In the genomic region with DNA sequence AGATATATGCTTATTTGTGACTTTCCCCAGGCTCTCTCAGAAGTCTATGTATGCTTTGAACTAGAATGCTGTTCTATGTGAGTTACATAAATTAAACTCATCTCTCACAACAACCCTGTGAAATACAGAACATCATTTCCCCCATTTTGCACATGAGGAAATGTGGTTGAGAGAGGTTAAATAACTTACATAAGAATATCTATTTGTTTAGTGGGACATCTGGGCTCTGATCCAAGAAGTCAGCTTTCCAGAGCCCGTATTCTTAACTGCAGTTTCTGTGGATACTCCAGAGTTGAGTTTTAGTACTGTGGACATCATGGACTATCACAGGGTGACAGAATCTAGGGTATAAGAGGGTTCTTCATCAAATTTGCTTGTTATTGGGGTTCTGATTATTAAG, we compare ENCODE assay signal across 20 cellular contexts.
DNase-seq lines count a peak whose midpoint lies in the region; FAIRE-seq and TF ChIP-seq lines count a peak whose summit lies in the region.
"Had no signal": no experiment of that assay in that cellular context is flagged by ENCODE, and none has a peak within 500 bp of the region (broad histone marks: within the 10 kb centered on the region; RNA-seq: fewer than 3 reads in every experiment).

No MANE protein-coding gene starts in this region.

- H3K27me3 ChIP-seq in endothelial cell of umbilical vein (ENCODE audit: control insufficient read depth in 2 of 2, insufficient read depth in 2 of 2, low read length in 2 of 2) (no peaks in the 10 kb centered on the region), sigmoid colon (no peaks in the 10 kb centered on the region)
- H3K27me3 ChIP-seq: left lung had no signal

- no peaks in the 10 kb centered on the region for H4K20me1 ChIP-seq in endothelial cell of umbilical vein (replicated peaks; ENCODE audit: control insufficient read depth, extremely low read depth, insufficient read depth, low read length)

- H3K9me1 ChIP-seq in endothelial cell of umbilical vein (replicated peaks; ENCODE audit: control insufficient read depth, extremely low read depth, insufficient read depth, low read length), result no peaks in the 10 kb centered on the region

- TF ChIP-seq POLR2A in endothelial cell of umbilical vein (IDR thresholded peaks at IDR 0.05; ENCODE audit: low read depth, low read length) (no peak), sigmoid colon (IDR thresholded peaks at IDR 0.05) (no peak)

- H3K4me1 ChIP-seq in endothelial cell of umbilical vein (ENCODE audit: control insufficient read depth, extremely low read depth, insufficient read depth, low read length), result peaks cover 7% of the 10 kb centered on the region
- no peaks in the 10 kb centered on the region for H3K4me1 ChIP-seq in sigmoid colon
- H3K4me1 ChIP-seq: left lung, psoas muscle had no signal

- POLR2A ChIA-PET in endothelial cell of umbilical vein (lab: Charles Lee) (no interaction called here), HEK293T (lab: Yijun Ruan, JAX) (no interaction called here)

- no peaks in the 10 kb centered on the region for H3K79me2 ChIP-seq in endothelial cell of umbilical vein (ENCODE audit: control insufficient read depth, insufficient read depth, low read length)

- TF ChIP-seq EP300 in sigmoid colon (IDR thresholded peaks at IDR 0.05), result no peak

- 23 to 47% methylated on average over 1 of the region's 1 CpG for WGBS in sigmoid colon, 2 donors

- H3K9me3 ChIP-seq in endothelial cell of umbilical vein (replicated peaks; ENCODE audit: control insufficient read depth, insufficient read depth, low read length), result no peaks in the 10 kb centered on the region
- H3K9me3 ChIP-seq in sigmoid colon, result no peaks in the 10 kb centered on the region
- H3K9me3 ChIP-seq: left lung, psoas muscle had no signal

- H2AFZ ChIP-seq in endothelial cell of umbilical vein (ENCODE audit: low read depth, low read length), result no peak overlapping the region

- no peak for TF ChIP-seq CTCF in endothelial cell of umbilical vein (IDR thresholded peaks at IDR 0.05; ENCODE audit: extremely low read depth in 1 of 2, insufficient read depth in 1 of 2, low read depth in 1 of 2, low read length in 2 of 2)
- TF ChIP-seq CTCF in sigmoid colon (IDR thresholded peaks at IDR 0.05), result no peak

- intact Hi-C loops in endothelial cell of umbilical vein (cut with micrococcal nuclease), result no loop called here
- intact Hi-C loops in sigmoid colon (cut with DNase I), result no loop called here

- no peak overlapping the region for H3K4me2 ChIP-seq in endothelial cell of umbilical vein (ENCODE audit: insufficient read depth, low read length)

- no peak overlapping the region for H3K9ac ChIP-seq in endothelial cell of umbilical vein (replicated peaks; ENCODE audit: extremely low read depth, insufficient read depth, low read length)

- no TSS peak for BruUV-seq in endothelial cell of umbilical vein (replicated peaks; lab: Mats Ljungman, UMichigan)

- H3K27ac ChIP-seq in endothelial cell of umbilical vein (ENCODE audit: insufficient read depth, low read depth, low read length) (no peak overlapping the region), sigmoid colon (no peak overlapping the region)
- H3K27ac ChIP-seq: 22Rv1, left lung, psoas muscle, RWPE1 had no signal

- H3K36me3 ChIP-seq in endothelial cell of umbilical vein (ENCODE audit: control insufficient read depth in 2 of 2, extremely low read depth in 1 of 2, insufficient read depth in 2 of 2, low read length in 2 of 2), result no peaks in the 10 kb centered on the region
- H3K36me3 ChIP-seq in sigmoid colon, result no peaks in the 10 kb centered on the region
- H3K36me3 ChIP-seq: left lung had no signal

- H3K4me3 ChIP-seq in endothelial cell of umbilical vein (replicated peaks in 1 of 3; ENCODE audit: insufficient read depth in 1 of 3, low read depth in 1 of 3, low read length in 3 of 3), result no peak overlapping the region
- H3K4me3 ChIP-seq in skeletal muscle cell (ENCODE audit: low read depth, low read length), result no peak overlapping the region
- no peak overlapping the region for H3K4me3 ChIP-seq in sigmoid colon
- H3K4me3 ChIP-seq: left lung, psoas muscle had no signal

- dilution Hi-C loops in endothelial cell of umbilical vein (cut with MboI; ENCODE audit: extremely low pct_ligation_motif_present, low sequenced_read_pairs), result no loop called here

- CTCF ChIA-PET in endothelial cell of umbilical vein (lab: Charles Lee) (no interaction called here), HEK293T (lab: Yijun Ruan, JAX) (no interaction called here)

- DNase-seq in DMS53 (lab: John Stamatoyannopoulos, UW), result peak; percentile 30
- DNase-seq in DMS53 treated with DMSO at 0.1 percent for 48 hours (lab: John Stamatoyannopoulos, UW; ENCODE audit: unreplicated experiment), result no peak
- DNase-seq in NCI-H69 (lab: John Stamatoyannopoulos, UW), result peak; percentile 72
- DNase-seq in endothelial cell of umbilical vein (ENCODE audit: low read depth, low spot score), result peak; percentile 83
- DNase-seq in skeletal muscle cell (ENCODE audit: low read depth), result peak; percentile 50
- DNase-seq in HEK293T (ENCODE audit: extremely low spot score), result no peak
- no peak for DNase-seq in activated CD4-positive, alpha-beta T cell treated with anti-CD3 and anti-CD28 coated beads for 4 hours
- no peak for DNase-seq in sigmoid colon
- DNase-seq: activated naive CD4-positive, alpha-beta T cell treated with anti-CD3 and anti-CD28 coated beads, Interleukin-2, amount 10 ng/mL, durations not matched to agents 7 days and 5 days; CD4-positive, CD25-positive, alpha-beta regulatory T cell; GDM1; hypothalamus; left lung; naive thymus-derived CD8-positive, alpha-beta T cell; NCI-H774; psoas muscle; stimulated activated CD4-positive, alpha-beta T cell treated with anti-CD3 and anti-CD28 coated beads, Interleukin-1b, Interleukin-23, amount 100 ng/mL, for 48 hours; T-helper 1 cell had no signal

- peak; percentile 40 for FAIRE-seq in endothelial cell of umbilical vein (lab: Jason Lieb, UNC)

TF ChIP-seq in endothelial cell of umbilical vein, 7 proteins besides CTCF, POLR2A, EP300 and RAD21:
- TF ChIP-seq, protein P1, sequence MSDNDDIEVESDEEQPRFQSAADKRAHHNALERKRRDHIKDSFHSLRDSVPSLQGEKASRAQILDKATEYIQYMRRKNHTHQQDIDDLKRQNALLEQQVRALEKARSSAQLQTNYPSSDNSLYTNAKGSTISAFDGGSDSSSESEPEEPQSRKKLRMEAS (IDR thresholded peaks at IDR 0.05; ENCODE audit: insufficient read depth, insufficient read length), result no peak
- TF ChIP-seq POLR2AphosphoS5 (IDR thresholded peaks at IDR 0.05; ENCODE audit: insufficient read depth, low read depth, low read length) (no peak), EZH2 (IDR thresholded peaks at IDR 0.05; ENCODE audit: borderline replicate concordance, low read depth, low read length, severe bottlenecking) (no peak), JUN (IDR thresholded peaks at IDR 0.05; ENCODE audit: borderline replicate concordance, insufficient read depth, insufficient read length, low read depth) (no peak), GATA2 (IDR thresholded peaks at IDR 0.05; ENCODE audit: insufficient read depth, insufficient read length, low read depth, low read length) (no peak)
TF ChIP-seq in endothelial cell of umbilical vein: peak in this region for 0.

TF ChIP-seq in HEK293T, 16 proteins besides CTCF, POLR2A, EP300 and RAD21:
- no peak for TF ChIP-seq NFRKB (IDR thresholded peaks at IDR 0.05)
- TF ChIP-seq ZNF384 (IDR thresholded peaks at IDR 0.05), result no peak
- no peak for TF ChIP-seq PKNOX1 (IDR thresholded peaks at IDR 0.05)
- TF ChIP-seq SUZ12 (IDR thresholded peaks at IDR 0.05), result no peak
- no peak for TF ChIP-seq ELF4 (IDR thresholded peaks at IDR 0.05)
- TF ChIP-seq SP1 (IDR thresholded peaks at IDR 0.05), result no peak
- no peak for TF ChIP-seq LEF1 (IDR thresholded peaks at IDR 0.05; ENCODE audit: borderline replicate concordance)
- TF ChIP-seq TARDBP (IDR thresholded peaks at IDR 0.05), result no peak
- no peak for TF ChIP-seq HDGF (IDR thresholded peaks at IDR 0.05; ENCODE audit: borderline replicate concordance)
- no peak for TF ChIP-seq FOXM1 (IDR thresholded peaks at IDR 0.05; ENCODE audit: borderline replicate concordance)
- no peak for TF ChIP-seq FOXA1 (IDR thresholded peaks at IDR 0.05)

Comparison
In these comparisons a context has a peak if more than half of its experiments do, and no peak if none do; other contexts are left out.
1. DNase-seq: peak in DMS53 (single experiment), NCI-H69 (single experiment), endothelial cell of umbilical vein (single experiment) and skeletal muscle cell (single experiment); none in DMS53 treated with DMSO at 0.1 percent for 48 hours (single experiment), HEK293T (single experiment), activated CD4-positive, alpha-beta T cell treated with anti-CD3 and anti-CD28 coated beads for 4 hours (0 of 2) and sigmoid colon (single experiment).